In the genomic region with DNA sequence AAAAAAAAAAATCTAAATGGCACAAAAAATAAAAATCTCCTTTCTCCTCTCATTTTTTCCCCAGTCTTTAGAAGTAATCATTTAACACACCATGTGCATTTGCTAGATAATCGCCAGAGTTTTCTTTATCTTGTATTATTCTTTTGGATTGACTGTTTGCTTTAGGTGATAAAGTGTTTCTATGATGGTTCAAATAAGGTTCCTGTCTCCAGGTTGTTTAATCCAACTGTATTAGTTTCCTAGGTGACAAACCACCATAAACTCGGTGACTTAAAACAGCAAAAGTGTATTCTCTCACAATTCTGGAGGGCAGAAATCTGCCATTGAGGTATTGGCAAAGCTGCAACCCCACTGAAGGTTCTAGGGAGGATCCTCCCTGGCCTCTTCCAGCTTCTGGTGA, we compare ENCODE assay signal across 31 cellular contexts. TPM values are rescaled to one million over a fixed set of nuclear protein-coding genes. Genes with fewer than 3 reads are reported as not detected.
"Had no signal": no experiment of that assay in that cellular context is flagged by ENCODE, and none has a peak within 500 bp of the region (broad histone marks: within the 10 kb centered on the region; RNA-seq: fewer than 3 reads in every experiment).

No MANE protein-coding gene starts in this region.

- ATAC-seq: activated CD8-positive, alpha-beta T cell treated with anti-CD3 and anti-CD28 coated beads for 36 hours; activated naive CD8-positive, alpha-beta T cell treated with anti-CD3 and anti-CD28 coated beads, Interleukin-2, amount 50 U/mL, for 24 hours; T-cell; T-helper 17 cell had no signal

- H3K27me3 ChIP-seq: ascending aorta, brain microvascular endothelial cell, breast epithelium had no signal

- H3K36me3 ChIP-seq: ascending aorta, brain microvascular endothelial cell, breast epithelium had no signal

- FAIRE-seq: TTC549 had no signal

- H3K4me1 ChIP-seq: ascending aorta, breast epithelium had no signal

- H3K4me3 ChIP-seq: ascending aorta, breast epithelium had no signal

- H3K27ac ChIP-seq: ascending aorta, brain microvascular endothelial cell, breast epithelium, VCaP had no signal

- DNase-seq: activated B cell treated with CpG ODN at 0.5 μM for 24 hours; activated CD4-positive, alpha-beta memory T cell treated with anti-CD3 and anti-CD28 coated beads for 36 hours; activated CD4-positive, alpha-beta T cell treated with anti-CD3 and anti-CD28 coated beads for 4 hours; activated CD4-positive, alpha-beta T cell treated with anti-CD3 and anti-CD28 coated beads, Interleukin-2, amount 10 ng/mL, durations not matched to agents 24 days and 14 days; activated CD4-positive, alpha-beta T cell treated with anti-CD3 and anti-CD28 coated beads, Interleukin-2, amount 50 U/mL, for 1 hour; activated CD4-positive, alpha-beta T cell treated with anti-CD3 and anti-CD28 coated beads, Interleukin-2, amount 50 U/mL, for 4 hours; activated CD4-positive, CD25-positive, alpha-beta regulatory T cell treated with anti-CD3 and anti-CD28 coated beads, Interleukin-2, amount 50 U/mL, for 72 hours; activated CD8-positive, alpha-beta memory T cell treated with anti-CD3 and anti-CD28 coated beads, Interleukin-2, amount 50 U/mL, for 4 hours; activated CD8-positive, alpha-beta T cell treated with anti-CD3 and anti-CD28 coated beads for 36 hours; activated effector memory CD4-positive, alpha-beta T cell treated with Interleukin-2 at 50 U/mL for 16 hours; activated gamma-delta T cell; activated naive CD4-positive, alpha-beta T cell treated with anti-CD3 and anti-CD28 coated beads, Interleukin-2, amount 10 ng/mL, durations not matched to agents 7 days and 5 days; activated naive CD4-positive, alpha-beta T cell treated with Interleukin-2 at 50 U/mL for 16 hours; activated naive CD8-positive, alpha-beta T cell treated with anti-CD3 and anti-CD28 coated beads, Interleukin-2, amount 10 ng/mL, durations not matched to agents 7 days and 5 days; activated naive CD8-positive, alpha-beta T cell treated with anti-CD3 and anti-CD28 coated beads, Interleukin-2, amount 50 U/mL, for 24 hours; activated T-cell treated with anti-CD3 and anti-CD28 coated beads, Interleukin-2, amount 50 U/mL, for 24 hours; activated T-cell treated with anti-CD3 and anti-CD28 coated beads, Interleukin-2, amount 50 U/mL, for 48 hours; amygdala; anterior cingulate cortex; brain microvascular endothelial cell; central memory CD4-positive, alpha-beta T cell; T-cell; T-helper 17 cell had no signal

- H3K9me3 ChIP-seq: ascending aorta, breast epithelium had no signal

RNA-seq across cellular contexts. Expression of gene B3GALT5, which starts 51.6 kb away (rescaled TPM):
- total RNA-seq: activated B cell treated with CpG ODN at 0.5 μM for 24 hours; activated CD4-positive, alpha-beta memory T cell treated with anti-CD3 and anti-CD28 coated beads for 36 hours; activated CD4-positive, alpha-beta T cell treated with anti-CD3 and anti-CD28 coated beads, Interleukin-2, amount 10 ng/mL, durations not matched to agents 24 days and 14 days; activated CD8-positive, alpha-beta memory T cell treated with anti-CD3 and anti-CD28 coated beads for 36 hours; activated CD8-positive, alpha-beta T cell treated with anti-CD3 and anti-CD28 coated beads for 36 hours; activated naive CD8-positive, alpha-beta T cell treated with anti-CD3 and anti-CD28 coated beads, Interleukin-2, amount 10 ng/mL, durations not matched to agents 7 days and 5 days; activated T-helper 2 cell treated with anti-CD3 and anti-CD28 coated beads, Interferon-gamma antibody, Interleukin-2, Interleukin-4, amounts not matched to agents 10 μg/mL and 5 μg/mL and 100 μg/mL, durations not matched to agents 14 hours and 24 hours and 36 hours; ascending aorta; T-helper 1 cell treated with Interleukin-12 subunit alpha and Interleukin-12 subunit beta and Interleukin-4 antibody, amounts not matched to agents 30 ng/mL and 1 ng/mL, for 36 hours; T-helper 17 cell; T-helper 2 cell treated with Interferon-gamma antibody and Interleukin-4, amounts not matched to agents 100 ng/mL and 5 ng/mL, for 36 hours had no signal
